In genomic region chr6:46652603-46653438, GRCh38 we compare ENCODE assay signal across 8 cellular contexts. TPM values are rescaled to one million over a fixed set of nuclear protein-coding genes. Genes with fewer than 3 reads are reported as not detected.
DNase-seq lines count a peak whose midpoint lies in the region; ATAC-seq and TF ChIP-seq lines count a peak whose summit lies in the region.

A gene with protein sequence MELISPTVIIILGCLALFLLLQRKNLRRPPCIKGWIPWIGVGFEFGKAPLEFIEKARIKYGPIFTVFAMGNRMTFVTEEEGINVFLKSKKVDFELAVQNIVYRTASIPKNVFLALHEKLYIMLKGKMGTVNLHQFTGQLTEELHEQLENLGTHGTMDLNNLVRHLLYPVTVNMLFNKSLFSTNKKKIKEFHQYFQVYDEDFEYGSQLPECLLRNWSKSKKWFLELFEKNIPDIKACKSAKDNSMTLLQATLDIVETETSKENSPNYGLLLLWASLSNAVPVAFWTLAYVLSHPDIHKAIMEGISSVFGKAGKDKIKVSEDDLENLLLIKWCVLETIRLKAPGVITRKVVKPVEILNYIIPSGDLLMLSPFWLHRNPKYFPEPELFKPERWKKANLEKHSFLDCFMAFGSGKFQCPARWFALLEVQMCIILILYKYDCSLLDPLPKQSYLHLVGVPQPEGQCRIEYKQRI (minus strand): TSS chr6:46652818. CDS start chr6:46652582, 236 bp downstream.
Gene SLC25A27, plus strand, starts transcription at chr6:46652975. Its CDS starts 218 bp downstream, at chr6:46653193.

- H2AFZ ChIP-seq in parathyroid adenoma, result peak within 1 kb of the TSS; percentile 97

- TF ChIP-seq POLR2A in heart left ventricle (IDR thresholded peaks at IDR 0.05), result peak in 1 of 2 donors; percentile 82

- ATAC-seq in HG02642 (IDR thresholded peaks at IDR 0.05; ENCODE audit: poor library complexity, unreplicated experiment) (peak; percentile 100), heart left ventricle (peak; percentile 100)

- H3K27ac ChIP-seq in heart left ventricle (peak within 1 kb of the TSS; percentile 21 to 93 (median 88)), parathyroid adenoma (peak within 1 kb of the TSS; percentile 91), tibial artery (peak within 1 kb of the TSS; percentile 88 to 93)

- H3K36me3 ChIP-seq in heart left ventricle (peaks cover 0 to 18% (median 0%) of the 10 kb centered on the region in 9 donors), parathyroid adenoma (ENCODE audit: control insufficient read depth, insufficient read depth, low read length) (no peaks in the 10 kb centered on the region), tibial artery (peaks cover 0 to 3% (median 0%) of the 10 kb centered on the region in 3 donors)

- 0 to 1% (median 1%) methylated on average over 37 to 72 of the region's 72 CpGs for WGBS in heart left ventricle, 4 donors

- H3K4me2 ChIP-seq in parathyroid adenoma (ENCODE audit: low read length), result peak within 1 kb of the TSS; percentile 73

- peak in 1 of 12 donors; percentile 10 for TF ChIP-seq CTCF in heart left ventricle (IDR thresholded peaks at IDR 0.05)
- no peak for TF ChIP-seq CTCF in parathyroid adenoma (IDR thresholded peaks at IDR 0.05)
- TF ChIP-seq CTCF in tibial artery (IDR thresholded peaks at IDR 0.05), result no peak

- peak within 1 kb of the TSS; percentile 67 for H3K9ac ChIP-seq in parathyroid adenoma

- H3K27me3 ChIP-seq in heart left ventricle, result peaks cover 0 to 12% (median 0%) of the 10 kb centered on the region in 9 donors
- H3K27me3 ChIP-seq in parathyroid adenoma (ENCODE audit: control insufficient read depth, insufficient read depth, low read length), result no peaks in the 10 kb centered on the region
- H3K27me3 ChIP-seq in tibial artery, result no peaks in the 10 kb centered on the region

- intact Hi-C loops in heart left ventricle (cut with DNase I), result no loop called here
- intact Hi-C loops in tibial artery (cut with DNase I; ENCODE audit: low total_unique reads), result no loop called here

- H3K4me1 ChIP-seq in heart left ventricle (peaks cover 0 to 18% (median 9%) of the 10 kb centered on the region in 12 donors), parathyroid adenoma (peaks cover 9% of the 10 kb centered on the region), tibial artery (peaks cover 0 to 17% (median 11%) of the 10 kb centered on the region in 4 donors)

- H3K79me2 ChIP-seq in parathyroid adenoma, result no peaks in the 10 kb centered on the region

- H3K9me3 ChIP-seq in heart left ventricle (no peaks in the 10 kb centered on the region), parathyroid adenoma (ENCODE audit: control insufficient read depth, low read length) (no peaks in the 10 kb centered on the region), tibial artery (no peaks in the 10 kb centered on the region)

- H3K4me3 ChIP-seq in heart left ventricle, result peak within 1 kb of the TSS; percentile 59 to 96 (median 84)
- peak within 1 kb of the TSS; percentile 99 for H3K4me3 ChIP-seq in parathyroid adenoma (ENCODE audit: low read depth, low read length)
- peak within 1 kb of the TSS; percentile 73 to 87 for H3K4me3 ChIP-seq in tibial artery

- DNase-seq in GM04504 (ENCODE audit: low read depth) (peak; percentile 38), NCI-H128 (lab: John Stamatoyannopoulos, UW; ENCODE audit: unreplicated experiment) (peak; percentile 90), T follicular helper cell (ENCODE audit: low read depth) (peak; percentile 60), amniotic epithelial cell (ENCODE audit: low read depth) (peak; percentile 76), heart left ventricle (peak; percentile 94 to 96 (median 95)), tibial artery (peak; percentile 93 to 95)

RNA-seq across cellular contexts. Expression of the first gene that starts in this region (rescaled TPM):
- 10 to 100 TPM in 1 of 9 donors, 1 to 10 TPM in 8; 3.4 to 10.5 (median 6.1) TPM for total RNA-seq in heart left ventricle
- 1 to 10 TPM; 2.9 to 4.0 TPM for polyA plus RNA-seq in heart left ventricle

RNA-seq across cellular contexts. Expression of gene SLC25A27, which starts in this region (rescaled TPM):
- 10 to 100 TPM in 7 of 9 donors, 1 to 10 TPM in 2; 7.5 to 16.0 (median 10.5) TPM for total RNA-seq in heart left ventricle
- polyA plus RNA-seq in heart left ventricle, result 10 to 100 TPM in 1 of 2 donors, 1 to 10 TPM in 1; 2.5 to 23.3 TPM

Comparison
In these comparisons a context has a peak if more than half of its experiments do, and no peak if none do; other contexts are left out.
1. Peak in every context shown above with its lines: DNase-seq, ATAC-seq, H3K4me3 ChIP-seq and H3K27ac ChIP-seq.
2. DNase-seq: peak in every context shown above with its lines; median percentile 95 in heart left ventricle; 94 in tibial artery; 90 in NCI-H128; 76 in amniotic epithelial cell; 60 in T follicular helper cell; 38 in GM04504.